ENCODE assay signal across 8 cellular contexts in the genomic region with DNA sequence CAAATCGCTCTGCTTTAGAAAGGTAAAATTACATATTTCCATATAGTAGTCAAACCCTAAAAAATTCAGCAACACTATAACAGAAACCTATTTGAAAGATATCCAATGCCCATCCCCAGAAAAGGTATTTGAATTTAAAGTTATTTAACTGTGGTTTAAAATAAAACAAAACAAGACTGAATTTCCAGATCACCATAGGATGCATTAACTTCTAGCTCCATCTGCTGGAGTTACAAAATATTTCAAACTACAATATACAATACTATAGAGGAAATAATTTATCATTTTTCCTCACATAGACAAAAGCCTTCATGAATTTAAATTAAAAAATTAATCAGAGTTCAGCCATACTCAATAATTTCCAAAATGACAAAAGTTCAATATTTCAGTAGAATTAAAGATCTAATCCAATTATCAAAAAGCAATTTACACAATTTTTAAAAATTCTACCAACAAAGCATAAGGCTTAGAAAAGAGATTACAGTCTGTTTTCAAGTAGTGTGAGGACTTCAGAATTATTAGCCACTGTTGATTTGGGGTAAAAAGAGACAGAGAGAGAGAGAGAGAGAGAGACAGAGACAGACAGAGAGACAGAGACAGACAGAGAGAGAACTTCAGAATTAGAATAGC.
DNase-seq lines count a peak whose midpoint lies in the region; ATAC-seq and FAIRE-seq lines count a peak whose summit lies in the region.

No MANE protein-coding gene starts in this region.

- DNase-seq in NCI-H748 (lab: John Stamatoyannopoulos, UW; ENCODE audit: unreplicated experiment) (peak; percentile 35), NCI-H748 treated with DMSO at 0.1 percent for 48 hours (lab: John Stamatoyannopoulos, UW) (no peak), NCI-H2227 (lab: John Stamatoyannopoulos, UW; ENCODE audit: unreplicated experiment) (peak; percentile 5), skeletal muscle cell (ENCODE audit: low read depth) (peak; percentile 2)
- DNase-seq in activated CD4-positive, alpha-beta T cell treated with anti-CD3 and anti-CD28 coated beads for 48 hours: no peak
- DNase-seq in activated naive CD8-positive, alpha-beta T cell treated with anti-CD3 and anti-CD28 coated beads, Interleukin-2, amount 50 U/mL, for 24 hours: no peak

- peak; percentile 95 for FAIRE-seq in endometrium (lab: Jason Lieb, UNC)

- no peak overlapping the region for H3K27ac Mint-ChIP-seq in activated naive CD8-positive, alpha-beta T cell treated with anti-CD3 and anti-CD28 coated beads, Interleukin-2, amount 50 U/mL, for 24 hours

- no peak overlapping the region for H3K4me3 ChIP-seq in skeletal muscle cell (ENCODE audit: low read depth, low read length)

- no peak overlapping the region for H3K4me3 Mint-ChIP-seq in activated naive CD8-positive, alpha-beta T cell treated with anti-CD3 and anti-CD28 coated beads, Interleukin-2, amount 50 U/mL, for 24 hours

- ATAC-seq in GM18907 (IDR thresholded peaks at IDR 0.05; ENCODE audit: unreplicated experiment): no peak
- no peak for ATAC-seq in activated naive CD8-positive, alpha-beta T cell treated with anti-CD3 and anti-CD28 coated beads, Interleukin-2, amount 50 U/mL, for 24 hours

- no peaks in the 10 kb centered on the region for H3K27me3 Mint-ChIP-seq in activated naive CD8-positive, alpha-beta T cell treated with anti-CD3 and anti-CD28 coated beads, Interleukin-2, amount 50 U/mL, for 24 hours

- H3K4me1 Mint-ChIP-seq in activated naive CD8-positive, alpha-beta T cell treated with anti-CD3 and anti-CD28 coated beads, Interleukin-2, amount 50 U/mL, for 24 hours: no peaks in the 10 kb centered on the region

- H3K9me3 Mint-ChIP-seq in activated naive CD8-positive, alpha-beta T cell treated with anti-CD3 and anti-CD28 coated beads, Interleukin-2, amount 50 U/mL, for 24 hours: no peaks in the 10 kb centered on the region

- peaks cover 6% of the 10 kb centered on the region for H3K36me3 Mint-ChIP-seq in activated naive CD8-positive, alpha-beta T cell treated with anti-CD3 and anti-CD28 coated beads, Interleukin-2, amount 50 U/mL, for 24 hours (ENCODE audit: low read depth)

Comparison
In these comparisons a context has a peak if more than half of its experiments do, and no peak if none do; other contexts are left out.
1. DNase-seq: peak in NCI-H748 (single experiment), NCI-H2227 (single experiment) and skeletal muscle cell (single experiment); none in NCI-H748 treated with DMSO at 0.1 percent for 48 hours (single experiment), activated CD4-positive, alpha-beta T cell treated with anti-CD3 and anti-CD28 coated beads for 48 hours (single experiment) and activated naive CD8-positive, alpha-beta T cell treated with anti-CD3 and anti-CD28 coated beads, Interleukin-2, amount 50 U/mL, for 24 hours (single experiment).